8 cellular contexts compared by ENCODE assay signal in the genomic region with DNA sequence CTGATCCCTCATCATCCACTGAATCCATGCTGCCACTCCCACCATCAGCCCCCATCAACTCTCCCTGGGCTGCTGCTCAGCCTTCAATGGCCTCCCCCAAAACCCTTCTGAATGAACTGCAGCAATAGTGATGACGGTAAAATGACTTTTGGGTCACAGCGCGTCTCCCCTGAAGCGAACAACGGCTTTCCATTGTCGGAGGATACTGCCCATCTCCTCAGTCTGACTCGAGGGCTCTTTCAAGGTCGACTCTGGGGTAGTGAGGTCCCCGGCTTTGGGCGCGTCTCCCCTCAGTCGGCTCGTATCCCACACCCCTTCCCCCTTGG. TPM values are rescaled to one million over a fixed set of nuclear protein-coding genes. Genes with fewer than 3 reads are reported as not detected.
A peak's percentile ranks its signal among the peaks of the same experiment; 100 is the strongest.
DNase-seq lines count a peak whose midpoint lies in the region; ATAC-seq and TF ChIP-seq lines count a peak whose summit lies in the region.

No MANE protein-coding gene starts in this region.

- H3K4me1 Mint-ChIP-seq in HFFc6 (ENCODE audit: low read depth), result peaks cover 45% of the 10 kb centered on the region
- H3K4me1 Mint-ChIP-seq in activated CD8-positive, alpha-beta T cell treated with anti-CD3 and anti-CD28 coated beads for 36 hours (ENCODE audit: low read depth), result peaks cover 53% of the 10 kb centered on the region

- peak overlapping the region; percentile 84 for H3K27ac Mint-ChIP-seq in HFFc6
- peak overlapping the region; percentile 99 for H3K27ac Mint-ChIP-seq in activated CD8-positive, alpha-beta T cell treated with anti-CD3 and anti-CD28 coated beads for 36 hours

- peak overlapping the region; percentile 93 for H3K4me3 ChIP-seq in iPS-11a (ENCODE audit: low read depth, low read length)

- CTCF ChIA-PET in activated CD8-positive, alpha-beta T cell treated with anti-CD3 and anti-CD28 coated beads for 36 hours (lab: Charles Lee), result interaction anchor here (0.5 to 19.4 kb wide), 44 partner anchors 8 to 567 kb away, joined by 3 to 418 read pairs (median 4); partner anchors contain the start of gene RASA2

- no peaks in the 10 kb centered on the region; the same call in 1 of the 2 replicates for H3K36me3 Mint-ChIP-seq in HFFc6 (ENCODE audit: low read depth)
- peaks cover 8% of the 10 kb centered on the region for H3K36me3 Mint-ChIP-seq in activated CD8-positive, alpha-beta T cell treated with anti-CD3 and anti-CD28 coated beads for 36 hours (ENCODE audit: low read depth)

- DNase-seq in HFFc6 (no peak), KG1 (lab: John Stamatoyannopoulos, UW) (no peak)
- DNase-seq in activated CD8-positive, alpha-beta T cell treated with anti-CD3 and anti-CD28 coated beads for 36 hours, result no peak
- no peak for DNase-seq in stimulated activated naive CD8-positive, alpha-beta T cell treated with anti-CD3 and anti-CD28 coated beads, Interleukin-15, Interleukin-2, amounts not matched to agents 100 U/mL and 50 U/mL, for 24 hours
- no peak for DNase-seq in stimulated activated naive CD4-positive, alpha-beta T cell treated with Interleukin-2 at 50 U/mL for 16 hours (lab: John Stamatoyannopoulos, UW)

- intact Hi-C loops in activated CD8-positive, alpha-beta T cell treated with anti-CD3 and anti-CD28 coated beads for 36 hours (cut with micrococcal nuclease), result loop anchor here (5.0 kb wide), 2 partner anchors 51 to 141 kb away; no protein-coding TSS in a partner anchor

- POLR2A ChIA-PET in activated CD8-positive, alpha-beta T cell treated with anti-CD3 and anti-CD28 coated beads for 36 hours (lab: Charles Lee), result interaction anchor here (1.0 to 1.7 kb wide), 8 partner anchors 17 to 138 kb away, joined by 3 to 7 read pairs (median 3); no protein-coding TSS in a partner anchor

- peak overlapping the region; percentile 95 for H3K4me3 Mint-ChIP-seq in HFFc6
- peak overlapping the region; percentile 89 for H3K4me3 Mint-ChIP-seq in activated CD8-positive, alpha-beta T cell treated with anti-CD3 and anti-CD28 coated beads for 36 hours

- no peak for TF ChIP-seq CTCF in HFFc6 (IDR thresholded peaks at IDR 0.05)
- TF ChIP-seq CTCF in activated CD8-positive, alpha-beta T cell treated with anti-CD3 and anti-CD28 coated beads for 36 hours (IDR thresholded peaks at IDR 0.05), result no peak

- H3K27me3 Mint-ChIP-seq in HFFc6 (ENCODE audit: insufficient read depth), result no peaks in the 10 kb centered on the region
- H3K27me3 Mint-ChIP-seq in activated CD8-positive, alpha-beta T cell treated with anti-CD3 and anti-CD28 coated beads for 36 hours, result no peaks in the 10 kb centered on the region

- H3K9me3 Mint-ChIP-seq in HFFc6, result no peaks in the 10 kb centered on the region
- no peaks in the 10 kb centered on the region for H3K9me3 Mint-ChIP-seq in activated CD8-positive, alpha-beta T cell treated with anti-CD3 and anti-CD28 coated beads for 36 hours

- peak; percentile 1 for ATAC-seq in activated CD8-positive, alpha-beta T cell treated with anti-CD3 and anti-CD28 coated beads for 36 hours
- ATAC-seq in stimulated activated naive CD8-positive, alpha-beta T cell treated with anti-CD3 and anti-CD28 coated beads, Interleukin-15, Interleukin-2, amounts not matched to agents 100 U/mL and 50 U/mL, for 24 hours, result peak; percentile 1
- ATAC-seq in HG03095 (IDR thresholded peaks at IDR 0.05; ENCODE audit: unreplicated experiment), result no peak
- ATAC-seq in GM21447 (IDR thresholded peaks at IDR 0.05; ENCODE audit: unreplicated experiment), result no peak

RNA-seq across cellular contexts. Expression of gene ZBTB38, which starts 57.2 kb away (rescaled TPM):
- 100 to 1,000 TPM; 146 to 172 (median 158) TPM for total RNA-seq in HFFc6 (2021; fragmentation: NEBNext Ultra II Directional; extraction: Animal tissue kit (Norgen Biotek cat#: 25700))
- total RNA-seq in activated CD8-positive, alpha-beta T cell treated with anti-CD3 and anti-CD28 coated beads for 36 hours, result 10 to 100 TPM; 20.4 to 21.2 TPM

Comparison
In these comparisons a context has a peak if more than half of its experiments do, and no peak if none do; other contexts are left out.
1. ATAC-seq: peak in activated CD8-positive, alpha-beta T cell treated with anti-CD3 and anti-CD28 coated beads for 36 hours (single experiment) and stimulated activated naive CD8-positive, alpha-beta T cell treated with anti-CD3 and anti-CD28 coated beads, Interleukin-15, Interleukin-2, amounts not matched to agents 100 U/mL and 50 U/mL, for 24 hours (single experiment); none in HG03095 (single experiment) and GM21447 (single experiment).
2. RNA of gene ZBTB38, which starts 57.2 kb away (total RNA-seq): 146 to 172 TPM in HFFc6; 20.4 to 21.2 TPM in activated CD8-positive, alpha-beta T cell treated with anti-CD3 and anti-CD28 coated beads for 36 hours; every median in the first group is over 4 times any median in the second.